Comparison of ENCODE assay signal across 8 cellular contexts in genomic region chr6:139996253-139996834, GRCh38.
DNase-seq lines count a peak whose midpoint lies in the region; ATAC-seq and TF ChIP-seq lines count a peak whose summit lies in the region.

No MANE protein-coding gene starts in this region.

- H3K4me1 ChIP-seq in vagina = no peaks in the 10 kb centered on the region

- H3K36me3 Mint-ChIP-seq in activated CD4-positive, alpha-beta memory T cell treated with anti-CD3 and anti-CD28 coated beads for 36 hours = no peaks in the 10 kb centered on the region

- H3K4me3 ChIP-seq in vagina = no peak overlapping the region

- H3K36me3 ChIP-seq in vagina = no peaks in the 10 kb centered on the region

- intact Hi-C loops in activated CD4-positive, alpha-beta memory T cell treated with anti-CD3 and anti-CD28 coated beads for 36 hours (cut with micrococcal nuclease) = loop anchor here (5.0 kb wide), 1 partner anchor 624 kb away; the partner anchor contains the start of gene CITED2
- intact Hi-C loops in vagina (cut with DNase I) = no loop called here

- H3K27me3 ChIP-seq in vagina = no peaks in the 10 kb centered on the region

- no peaks in the 10 kb centered on the region for H3K27me3 Mint-ChIP-seq in activated CD4-positive, alpha-beta memory T cell treated with anti-CD3 and anti-CD28 coated beads for 36 hours

- no peak for TF ChIP-seq CTCF in vagina (IDR thresholded peaks at IDR 0.05)

- H3K9me3 Mint-ChIP-seq in activated CD4-positive, alpha-beta memory T cell treated with anti-CD3 and anti-CD28 coated beads for 36 hours = no peaks in the 10 kb centered on the region

- no peak overlapping the region for H3K27ac Mint-ChIP-seq in activated CD4-positive, alpha-beta memory T cell treated with anti-CD3 and anti-CD28 coated beads for 36 hours

- ATAC-seq in GM18502 (IDR thresholded peaks at IDR 0.05; ENCODE audit: poor library complexity, unreplicated experiment) (peak; percentile 82), GM21737 (IDR thresholded peaks at IDR 0.05; ENCODE audit: unreplicated experiment) (peak; percentile 62)

- CTCF ChIA-PET in activated CD4-positive, alpha-beta memory T cell treated with anti-CD3 and anti-CD28 coated beads for 36 hours (lab: Charles Lee) = no interaction called here

- H3K4me1 Mint-ChIP-seq in activated CD4-positive, alpha-beta memory T cell treated with anti-CD3 and anti-CD28 coated beads for 36 hours (ENCODE audit: low read depth) = no peaks in the 10 kb centered on the region

- H3K4me3 Mint-ChIP-seq in activated CD4-positive, alpha-beta memory T cell treated with anti-CD3 and anti-CD28 coated beads for 36 hours = no peak overlapping the region

- H3K27ac ChIP-seq in vagina = no peak overlapping the region

- POLR2A ChIA-PET in activated CD4-positive, alpha-beta memory T cell treated with anti-CD3 and anti-CD28 coated beads for 36 hours (lab: Charles Lee) = no interaction called here

- TF ChIP-seq POLR2A in erythroblast (IDR thresholded peaks at IDR 0.05; ENCODE audit: low read length) = no peak
- no peak for TF ChIP-seq POLR2A in vagina (IDR thresholded peaks at IDR 0.05)

- DNase-seq in LHCN-M2 (ENCODE audit: low read depth) (peak; percentile 70), erythroblast (lab: John Stamatoyannopoulos, UW) (peak; percentile 21 to 41), NOMO-1 treated with DMSO at 0.1 percent for 48 hours (lab: John Stamatoyannopoulos, UW; ENCODE audit: unreplicated experiment) (no peak), AG08396 (ENCODE audit: low spot score) (no peak), vagina (ENCODE audit: extremely low spot score in 2 of 2) (no peak)
- DNase-seq in activated CD4-positive, alpha-beta memory T cell treated with anti-CD3 and anti-CD28 coated beads for 36 hours = no peak

- H3K9me3 ChIP-seq in vagina = no peaks in the 10 kb centered on the region

Comparison
In these comparisons a context has a peak if more than half of its experiments do, and no peak if none do; other contexts are left out.
1. DNase-seq: peak in LHCN-M2 (single experiment) and erythroblast (2 of 2); none in NOMO-1 treated with DMSO at 0.1 percent for 48 hours (single experiment), activated CD4-positive, alpha-beta memory T cell treated with anti-CD3 and anti-CD28 coated beads for 36 hours (single experiment), AG08396 (single experiment) and vagina (0 of 2).